17 cellular contexts compared by ENCODE assay signal in genomic region chr2:45696708-45697107, GRCh38. TPM values are rescaled to one million over a fixed set of nuclear protein-coding genes. Genes with fewer than 3 reads are reported as not detected.
A peak's percentile ranks its signal among the peaks of the same experiment; 100 is the strongest.
DNase-seq lines count a peak whose midpoint lies in the region; ATAC-seq and TF ChIP-seq lines count a peak whose summit lies in the region.
"Had no signal": no experiment of that assay in that cellular context is flagged by ENCODE, and none has a peak within 500 bp of the region (broad histone marks: within the 10 kb centered on the region; RNA-seq: fewer than 3 reads in every experiment).

No MANE protein-coding gene starts in this region.

- CTCF ChIA-PET in MCF 10A (lab: Yijun Ruan, JAX): interaction anchor here (0.7 to 1.0 kb wide), 2 partner anchors 82 to 264 kb away, joined by 3 to 5 read pairs; no protein-coding TSS in a partner anchor

- no peaks in the 10 kb centered on the region for H3K79me2 ChIP-seq in GM23338 (replicated peaks; ENCODE audit: insufficient read depth)

- no peak overlapping the region for H3K27ac ChIP-seq in GM23338 (ENCODE audit: low read depth)
- H3K27ac ChIP-seq in cingulate gyrus (ENCODE audit: low read depth, low read length): peak overlapping the region; percentile 40
- H3K27ac ChIP-seq in foreskin keratinocyte: no peak overlapping the region

- H3K4me2 ChIP-seq in GM23338: no peak overlapping the region

- H3K36me3 ChIP-seq in GM23338 (ENCODE audit: insufficient read depth): no peaks in the 10 kb centered on the region

- H2AFZ ChIP-seq in GM23338: peak overlapping the region; percentile 43

- DNase-seq in GM23338 (ENCODE audit: low spot score): no peak
- peak; percentile 12 for DNase-seq in SK-MEL-5 (ENCODE audit: low read depth, low spot score)
- no peak for DNase-seq in stimulated activated naive B cell treated with anti-CD40 and anti-IgM and Interleukin-4, amounts not matched to agents 10 μg/mL and 1 μg/mL and 100 μg/mL, for 72 hours
- DNase-seq in MCF 10A (ENCODE audit: unreplicated experiment): no peak
- no peak for DNase-seq in LoVo (ENCODE audit: low spot score)
- DNase-seq in foreskin keratinocyte: no peak
- DNase-seq: CD4-positive, alpha-beta memory T cell; DMS153; KG1; NCI-H1694 treated with DMSO at 0.1 percent for 48 hours; NCI-H2107; NCI-H2227 treated with DMSO at 0.1 percent for 48 hours; NCI-H510A treated with DMSO at 0.1 percent for 48 hours; NCI-H82; SIG-M5; T-helper 17 cell had no signal

- no peak overlapping the region for H3K4me3 ChIP-seq in GM23338

- H3K4me1 ChIP-seq in GM23338 (ENCODE audit: insufficient read depth): no peaks in the 10 kb centered on the region
- H3K4me1 ChIP-seq in foreskin keratinocyte: peaks cover 9% of the 10 kb centered on the region

- intact Hi-C loops in MCF 10A (cut with micrococcal nuclease): no loop called here

- in situ Hi-C loops in SK-MEL-5 (cut with HindIII; ENCODE audit: low pct_unique_long_range_greater_than_20kb, low sequenced_read_pairs): no loop called here

- H3K4me3 Mint-ChIP-seq in GM23338 (no peak overlapping the region), MCF 10A (ENCODE audit: unreplicated experiment) (no peak overlapping the region)
- H3K4me3 Mint-ChIP-seq in stimulated activated naive B cell treated with anti-CD40 and anti-IgM and Interleukin-4, amounts not matched to agents 10 μg/mL and 1 μg/mL and 100 μg/mL, for 72 hours: no peak overlapping the region
- H3K4me3 Mint-ChIP-seq: CD4-positive, alpha-beta memory T cell; T-helper 17 cell had no signal

- no peaks in the 10 kb centered on the region for H3K27me3 ChIP-seq in GM23338 (ENCODE audit: insufficient read depth)
- peaks cover 3% of the 10 kb centered on the region for H3K27me3 ChIP-seq in foreskin keratinocyte

- H4K20me1 ChIP-seq in GM23338 (replicated peaks; ENCODE audit: insufficient read depth): no peaks in the 10 kb centered on the region

- BruUV-seq in MCF 10A (replicated peaks; lab: Mats Ljungman, UMichigan): no TSS peak

- H3K4me1 Mint-ChIP-seq in GM23338 (peaks cover 3% of the 10 kb centered on the region; the same call in 1 of the 3 replicates), MCF 10A (ENCODE audit: insufficient read depth, unreplicated experiment) (peaks cover 15% of the 10 kb centered on the region)
- H3K4me1 Mint-ChIP-seq in stimulated activated naive B cell treated with anti-CD40 and anti-IgM and Interleukin-4, amounts not matched to agents 10 μg/mL and 1 μg/mL and 100 μg/mL, for 72 hours: peaks cover 46 to 57% of the 10 kb centered on the region in 2 donors

- H3F3A ChIP-seq in GM23338 (replicated peaks; ENCODE audit: low read depth): no peaks in the 10 kb centered on the region

- H3K36me3 Mint-ChIP-seq in GM23338 (ENCODE audit: low read depth): no peaks in the 10 kb centered on the region
- H3K36me3 Mint-ChIP-seq in stimulated activated naive B cell treated with anti-CD40 and anti-IgM and Interleukin-4, amounts not matched to agents 10 μg/mL and 1 μg/mL and 100 μg/mL, for 72 hours: peaks cover 7 to 10% of the 10 kb centered on the region in 2 donors
- no peaks in the 10 kb centered on the region for H3K36me3 Mint-ChIP-seq in MCF 10A (ENCODE audit: insufficient read depth, unreplicated experiment)

- H3K9me3 Mint-ChIP-seq in GM23338 (no peaks in the 10 kb centered on the region), MCF 10A (ENCODE audit: unreplicated experiment) (no peaks in the 10 kb centered on the region)
- no peaks in the 10 kb centered on the region for H3K9me3 Mint-ChIP-seq in stimulated activated naive B cell treated with anti-CD40 and anti-IgM and Interleukin-4, amounts not matched to agents 10 μg/mL and 1 μg/mL and 100 μg/mL, for 72 hours
- H3K9me3 Mint-ChIP-seq: CD4-positive, alpha-beta memory T cell had no signal

- H3K27ac Mint-ChIP-seq in GM23338: no peak overlapping the region
- H3K27ac Mint-ChIP-seq in stimulated activated naive B cell treated with anti-CD40 and anti-IgM and Interleukin-4, amounts not matched to agents 10 μg/mL and 1 μg/mL and 100 μg/mL, for 72 hours: peak overlapping the region; percentile 32
- H3K27ac Mint-ChIP-seq in MCF 10A (ENCODE audit: low read depth, unreplicated experiment): no peak overlapping the region
- H3K27ac Mint-ChIP-seq: CD4-positive, alpha-beta memory T cell; T-helper 17 cell had no signal

- POLR2A ChIA-PET in MCF 10A (lab: Yijun Ruan, JAX): no interaction called here

- TF ChIP-seq CTCF in GM23338 (conservative IDR thresholded peaks at IDR 0.05; ENCODE audit: low read depth in 2 of 2): no peak
- TF ChIP-seq CTCF in MCF 10A (IDR thresholded peaks at IDR 0.05; ENCODE audit: unreplicated experiment): no peak
- TF ChIP-seq CTCF in foreskin keratinocyte (conservative IDR thresholded peaks at IDR 0.05): no peak

- H3K9me2 ChIP-seq in GM23338 (ENCODE audit: insufficient read depth): 0 out of 2 replicates have a peak, but pooled peaks cover 4% of the 10 kb centered on the region

- ATAC-seq in GM23338 (no peak), foreskin keratinocyte (no peak)
- ATAC-seq in stimulated activated naive B cell treated with anti-CD40 and anti-IgM and Interleukin-4, amounts not matched to agents 10 μg/mL and 1 μg/mL and 100 μg/mL, for 72 hours (replicated peaks): no peak
- ATAC-seq: T-helper 17 cell had no signal

- H3K27me3 Mint-ChIP-seq in GM23338 (ENCODE audit: insufficient read depth, low read depth, poor library complexity): peaks cover 7% of the 10 kb centered on the region
- H3K27me3 Mint-ChIP-seq in stimulated activated naive B cell treated with anti-CD40 and anti-IgM and Interleukin-4, amounts not matched to agents 10 μg/mL and 1 μg/mL and 100 μg/mL, for 72 hours: no peaks in the 10 kb centered on the region
- H3K27me3 Mint-ChIP-seq in MCF 10A (ENCODE audit: insufficient read depth, unreplicated experiment): no peaks in the 10 kb centered on the region
- H3K27me3 Mint-ChIP-seq: CD4-positive, alpha-beta memory T cell; T-helper 17 cell had no signal

TF ChIP-seq in GM23338, 12 proteins besides CTCF, POLR2A, EP300 and RAD21 (continues in another document):
- no peak for TF ChIP-seq NANOG (IDR thresholded peaks at IDR 0.05; ENCODE audit: borderline replicate concordance)
- no peak for TF ChIP-seq JUNB (IDR thresholded peaks at IDR 0.05; ENCODE audit: unreplicated experiment)
- TF ChIP-seq CREB1 (CRISPR knock-in tag; IDR thresholded peaks at IDR 0.05; ENCODE audit: low read depth): no peak
- no peak for TF ChIP-seq POLR2AphosphoS5 (IDR thresholded peaks at IDR 0.05; ENCODE audit: low read depth)
- TF ChIP-seq, protein P1, sequence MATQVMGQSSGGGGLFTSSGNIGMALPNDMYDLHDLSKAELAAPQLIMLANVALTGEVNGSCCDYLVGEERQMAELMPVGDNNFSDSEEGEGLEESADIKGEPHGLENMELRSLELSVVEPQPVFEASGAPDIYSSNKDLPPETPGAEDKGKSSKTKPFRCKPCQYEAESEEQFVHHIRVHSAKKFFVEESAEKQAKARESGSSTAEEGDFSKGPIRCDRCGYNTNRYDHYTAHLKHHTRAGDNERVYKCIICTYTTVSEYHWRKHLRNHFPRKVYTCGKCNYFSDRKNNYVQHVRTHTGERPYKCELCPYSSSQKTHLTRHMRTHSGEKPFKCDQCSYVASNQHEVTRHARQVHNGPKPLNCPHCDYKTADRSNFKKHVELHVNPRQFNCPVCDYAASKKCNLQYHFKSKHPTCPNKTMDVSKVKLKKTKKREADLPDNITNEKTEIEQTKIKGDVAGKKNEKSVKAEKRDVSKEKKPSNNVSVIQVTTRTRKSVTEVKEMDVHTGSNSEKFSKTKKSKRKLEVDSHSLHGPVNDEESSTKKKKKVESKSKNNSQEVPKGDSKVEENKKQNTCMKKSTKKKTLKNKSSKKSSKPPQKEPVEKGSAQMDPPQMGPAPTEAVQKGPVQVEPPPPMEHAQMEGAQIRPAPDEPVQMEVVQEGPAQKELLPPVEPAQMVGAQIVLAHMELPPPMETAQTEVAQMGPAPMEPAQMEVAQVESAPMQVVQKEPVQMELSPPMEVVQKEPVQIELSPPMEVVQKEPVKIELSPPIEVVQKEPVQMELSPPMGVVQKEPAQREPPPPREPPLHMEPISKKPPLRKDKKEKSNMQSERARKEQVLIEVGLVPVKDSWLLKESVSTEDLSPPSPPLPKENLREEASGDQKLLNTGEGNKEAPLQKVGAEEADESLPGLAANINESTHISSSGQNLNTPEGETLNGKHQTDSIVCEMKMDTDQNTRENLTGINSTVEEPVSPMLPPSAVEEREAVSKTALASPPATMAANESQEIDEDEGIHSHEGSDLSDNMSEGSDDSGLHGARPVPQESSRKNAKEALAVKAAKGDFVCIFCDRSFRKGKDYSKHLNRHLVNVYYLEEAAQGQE (IDR thresholded peaks at IDR 0.05; ENCODE audit: unreplicated experiment): no peak

RNA-seq across cellular contexts. Expression of gene PRKCE, which starts 45.2 kb away (rescaled TPM):
- 0.94 and 2.7 TPM in 2 replicates for total RNA-seq in GM23338 (2014; rRNA removed; shearing (Covaris generic))
- polyA plus RNA-seq in GM23338 (2016; fragmentation: Nextera tagmentation; extraction: Ambion mirVana) (0.82 and 1.2 TPM in 2 replicates), foreskin keratinocyte (0.56 and 0.93 TPM in 2 replicates)
- 22.9 and 24.6 TPM in 2 replicates for total RNA-seq in SK-MEL-5 (2014; rRNA removed; shearing (Covaris generic))
- polyA plus RNA-seq in SK-MEL-5 (2015; cell fraction: cytosol; rRNA removed): 12.8 and 16.7 TPM in 2 replicates
- 26.4 and 34.4 TPM in 2 replicates for polyA plus RNA-seq in SK-MEL-5 (2015; cell fraction: nucleus; rRNA removed)
- total RNA-seq in MCF 10A (2022) (10.9 and 12.1 TPM in 2 replicates), foreskin keratinocyte (2.5 and 2.6 TPM in 2 replicates)
